Comparison of ENCODE assay signal across 14 cellular contexts in genomic region chr18:8952174-8952573, GRCh38.
"Had no signal": no experiment of that assay in that cellular context is flagged by ENCODE, and none has a peak within 500 bp of the region (broad histone marks: within the 10 kb centered on the region; RNA-seq: fewer than 3 reads in every experiment).

No MANE protein-coding gene starts in this region.

- H3K36me3 Mint-ChIP-seq: activated CD4-positive, alpha-beta memory T cell treated with anti-CD3 and anti-CD28 coated beads for 36 hours; mesothelial cell of epicardium had no signal

- H3K4me1 ChIP-seq: testis had no signal

- DNase-seq: activated CD4-positive, alpha-beta memory T cell treated with anti-CD3 and anti-CD28 coated beads for 36 hours; activated effector memory CD4-positive, alpha-beta T cell treated with anti-CD3 and anti-CD28 coated beads, Interleukin-2, amount 50 U/mL, for 16 hours; activated T-cell treated with anti-CD3 and anti-CD28 coated beads, Interleukin-2, amount 50 U/mL, for 4 hours; esophagus squamous epithelium; kidney; right cardiac atrium; spleen; stimulated activated CD4-positive, alpha-beta T cell treated with anti-CD3 and anti-CD28 coated beads, Interleukin-1b, Interleukin-23, amount 100 ng/mL, for 48 hours; stimulated activated naive CD8-positive, alpha-beta T cell treated with anti-CD3 and anti-CD28 coated beads, Interleukin-15, Interleukin-2, amounts not matched to agents 100 U/mL and 50 U/mL, for 24 hours; SW 1271; testis had no signal

- H3K27ac Mint-ChIP-seq: activated CD4-positive, alpha-beta memory T cell treated with anti-CD3 and anti-CD28 coated beads for 36 hours; mesothelial cell of epicardium; progenitor cell of endocrine pancreas had no signal

- H3K27ac ChIP-seq: esophagus squamous epithelium, neutrophil, testis had no signal

- H3K9me3 ChIP-seq: esophagus squamous epithelium, neutrophil, testis had no signal

- H3K9me3 Mint-ChIP-seq: activated T-cell treated with anti-CD3 and anti-CD28 coated beads, Interleukin-2, amount 50 U/mL, for 4 hours had no signal

- H3K27me3 ChIP-seq: esophagus squamous epithelium, spleen, testis had no signal

- ATAC-seq: activated T-cell treated with anti-CD3 and anti-CD28 coated beads, Interleukin-2, amount 50 U/mL, for 4 hours; right cardiac atrium; stimulated activated naive CD8-positive, alpha-beta T cell treated with anti-CD3 and anti-CD28 coated beads, Interleukin-15, Interleukin-2, amounts not matched to agents 100 U/mL and 50 U/mL, for 24 hours had no signal

- H3K27me3 Mint-ChIP-seq: progenitor cell of endocrine pancreas had no signal

- H3K4me3 ChIP-seq: esophagus squamous epithelium, spleen, testis had no signal

- H3K4me3 Mint-ChIP-seq: activated CD4-positive, alpha-beta memory T cell treated with anti-CD3 and anti-CD28 coated beads for 36 hours; activated T-cell treated with anti-CD3 and anti-CD28 coated beads, Interleukin-2, amount 50 U/mL, for 4 hours; mesothelial cell of epicardium had no signal

- H3K36me3 ChIP-seq: esophagus squamous epithelium, neutrophil, spleen had no signal
